In the genomic region with DNA sequence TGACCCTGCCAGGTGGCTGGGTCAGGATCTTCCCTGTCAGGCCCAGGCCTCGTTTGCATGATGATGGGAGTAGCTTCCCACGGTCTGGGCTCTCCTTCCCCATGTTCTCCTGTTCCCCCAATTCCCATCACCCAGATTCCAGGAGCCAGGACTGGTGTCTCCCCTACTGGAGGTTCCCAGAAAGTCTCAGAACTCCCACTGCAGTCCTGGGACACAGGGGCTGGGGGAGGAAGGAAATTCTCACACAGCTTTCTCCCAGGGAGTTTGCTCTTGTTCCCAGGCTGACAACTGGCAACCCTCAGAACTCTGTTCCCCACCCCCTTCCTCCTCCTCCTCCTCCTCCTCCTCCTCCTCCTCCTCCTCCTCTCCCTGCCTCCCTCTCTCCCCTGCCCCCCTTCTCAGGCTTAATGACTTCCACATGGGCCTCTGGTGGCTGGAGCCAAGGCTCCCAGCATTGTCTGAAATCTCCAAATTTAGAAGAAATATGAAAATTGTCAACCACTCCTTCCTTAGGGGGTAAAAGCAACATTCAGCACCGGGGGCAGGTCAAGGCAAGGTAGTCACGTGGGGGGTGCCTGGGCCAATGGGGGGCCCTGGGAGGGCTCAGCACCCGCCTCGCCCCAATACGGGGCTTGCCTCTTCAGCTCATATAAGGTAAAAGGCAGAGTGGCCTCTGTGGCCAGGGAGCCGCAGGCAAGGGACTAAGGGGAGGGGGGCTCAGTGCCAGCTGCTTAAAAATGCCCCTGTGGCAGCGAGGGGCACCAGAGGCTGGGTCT, we compare ENCODE assay signal across 13 cellular contexts. TPM values are rescaled to one million over a fixed set of nuclear protein-coding genes. Genes with fewer than 3 reads are reported as not detected.
DNase-seq lines count a peak whose midpoint lies in the region; ATAC-seq, FAIRE-seq and TF ChIP-seq lines count a peak whose summit lies in the region.
"Had no signal": no experiment of that assay in that cellular context is flagged by ENCODE, and none has a peak within 500 bp of the region (broad histone marks: within the 10 kb centered on the region; RNA-seq: fewer than 3 reads in every experiment).

No MANE protein-coding gene starts in this region.

- ATAC-seq in pancreas (peak; percentile 24 to 64 (median 51)), GM18907 (IDR thresholded peaks at IDR 0.05; ENCODE audit: unreplicated experiment) (no peak)
- ATAC-seq: stimulated activated effector memory CD8-positive, alpha-beta T cell treated with anti-CD3 and anti-CD28 coated beads, Interleukin-12 subunit alpha, Interleukin-12 subunit beta, amount 100 ng/mL, for 72 hours had no signal

- no peak for FAIRE-seq in pancreas (lab: Jason Lieb, UNC)
- FAIRE-seq: TTC549 had no signal

- H3K4me3 ChIP-seq in AG09309 (ENCODE audit: control insufficient read depth, low read depth, low read length) (peak overlapping the region; percentile 82), cardiac muscle cell (no peak overlapping the region), pancreas (peak overlapping the region in 1 of 4 donors; percentile 17), lower leg skin (ENCODE audit: low read depth, poor library complexity, severe bottlenecking) (no peak overlapping the region)

- TF ChIP-seq POLR2A in lower leg skin (IDR thresholded peaks at IDR 0.05) = no peak

- H3K4me1 ChIP-seq in cardiac muscle cell (ENCODE audit: low read depth) (peaks cover 59% of the 10 kb centered on the region), pancreas (no peaks in the 10 kb centered on the region)

- H3K27ac ChIP-seq in cardiac muscle cell = peak overlapping the region; percentile 87
- no peak overlapping the region for H3K27ac ChIP-seq in pancreas

- TF ChIP-seq CTCF in AG09309 (IDR thresholded peaks at IDR 0.05; ENCODE audit: control insufficient read depth, insufficient read depth, low read depth, low read length, missing control alignments) (peak; percentile 13), cardiac muscle cell (IDR thresholded peaks at IDR 0.05; ENCODE audit: low read depth, low read length) (peak; percentile 7), pancreas (IDR thresholded peaks at IDR 0.05) (no peak), lower leg skin (IDR thresholded peaks at IDR 0.05) (no peak)

- WGBS in pancreas, 2 donors = 72 to 73% methylated on average over 9 of the region's 9 CpGs
- 58 to 66% methylated on average over 9 of the region's 9 CpGs for WGBS in lower leg skin, 2 donors

- intact Hi-C loops in pancreas (cut with DNase I) = no loop called here
- intact Hi-C loops in lower leg skin (cut with DNase I; ENCODE audit: low total_unique reads) = no loop called here

- H3K27me3 ChIP-seq in cardiac muscle cell (no peaks in the 10 kb centered on the region), pancreas (no peaks in the 10 kb centered on the region)

- H3K9me3 ChIP-seq in cardiac muscle cell (ENCODE audit: low read depth) (no peaks in the 10 kb centered on the region), pancreas (no peaks in the 10 kb centered on the region)

- DNase-seq in AG09309 (ENCODE audit: low read depth) (peak; percentile 91), amniotic stem cell (lab: John Stamatoyannopoulos, UW) (peak; percentile 75), cardiac muscle cell (ENCODE audit: low read depth in 1 of 2, low spot score in 1 of 2) (peak in 1 of 2 donors; percentile 96), pancreas (no peak), lower leg skin (ENCODE audit: low spot score in 2 of 2) (no peak), NCI-H69 (lab: John Stamatoyannopoulos, UW) (no peak), nucleus accumbens (lab: John Stamatoyannopoulos, UW) (no peak)
- DNase-seq: C1 segment of cervical spinal cord, naive B cell, NCI-H2081 had no signal

- H3K36me3 ChIP-seq in cardiac muscle cell = no peaks in the 10 kb centered on the region
- H3K36me3 ChIP-seq in pancreas = no peaks in the 10 kb centered on the region

RNA-seq across cellular contexts. Expression of gene IL17B, which starts 27.3 kb away (rescaled TPM):
- 6.4 and 9.0 TPM in 2 replicates for total RNA-seq in cardiac muscle cell
- polyA plus RNA-seq in cardiac muscle cell = 3.9 and 5.8 TPM in 2 replicates
- not detected for total RNA-seq in pancreas
- not detected for polyA plus RNA-seq in pancreas
- total RNA-seq in lower leg skin = not detected

RNA-seq across cellular contexts. Expression of gene PCYOX1L, which starts 48.5 kb away (rescaled TPM):
- total RNA-seq in cardiac muscle cell (14.4 and 16.1 TPM in 2 replicates), pancreas (1 to 10 TPM; 2.1 to 7.2 (median 3.1) TPM), lower leg skin (1 to 10 TPM; 2.7 to 5.6 (median 3.9) TPM)
- polyA plus RNA-seq in cardiac muscle cell (15.3 and 17.6 TPM in 2 replicates), pancreas (10 to 100 TPM in 1 of 2 donors, 1 to 10 TPM in 1; 5.8 to 11.5 TPM)

Comparison
In these comparisons a context has a peak if more than half of its experiments do, and no peak if none do; other contexts are left out.
1. DNase-seq: peak in AG09309 (single experiment) and amniotic stem cell (single experiment); none in pancreas (0 of 6), lower leg skin (0 of 2), NCI-H69 (single experiment) and nucleus accumbens (0 of 56).
2. CTCF ChIP-seq: peak in AG09309 (single experiment) and cardiac muscle cell (single experiment); none in pancreas (0 of 4) and lower leg skin (0 of 3).